ENCODE assay signal across 40 cellular contexts in genomic region chr20:62079166-62079565, GRCh38.
"Had no signal": no experiment of that assay in that cellular context is flagged by ENCODE, and none has a peak within 500 bp of the region (broad histone marks: within the 10 kb centered on the region; RNA-seq: fewer than 3 reads in every experiment).

No MANE protein-coding gene starts in this region.

- H3K4me3 Mint-ChIP-seq: activated naive CD4-positive, alpha-beta T cell treated with anti-CD3 and anti-CD28 coated beads for 36 hours; activated naive CD4-positive, alpha-beta T cell treated with anti-CD3 and anti-CD28 coated beads, Interleukin-2, amount 10 ng/mL, durations not matched to agents 7 days and 5 days; activated naive CD4-positive, alpha-beta T cell treated with anti-CD3 and anti-CD28 coated beads, Interleukin-2, amount 50 U/mL, for 24 hours; activated naive CD8-positive, alpha-beta T cell; activated naive CD8-positive, alpha-beta T cell treated with anti-CD3 and anti-CD28 coated beads for 36 hours; activated naive CD8-positive, alpha-beta T cell treated with anti-CD3 and anti-CD28 coated beads, Interleukin-2, amount 10 ng/mL, durations not matched to agents 7 days and 5 days; activated naive CD8-positive, alpha-beta T cell treated with anti-CD3 and anti-CD28 coated beads, Interleukin-2, amount 50 U/mL, for 24 hours; activated T-cell treated with anti-CD3 and anti-CD28 coated beads, Interleukin-2, amount 50 U/mL, for 24 hours; activated T-cell treated with anti-CD3 and anti-CD28 coated beads, Interleukin-2, amount 50 U/mL, for 4 hours; activated T-cell treated with anti-CD3 and anti-CD28 coated beads, Interleukin-2, amount 50 U/mL, for 72 hours; activated T-helper 1 cell treated with anti-CD3 and anti-CD28 coated beads, Interleukin-12 subunit alpha, Interleukin-12 subunit beta, Interleukin-2, Interleukin-4 antibody, amounts not matched to agents 30 ng/mL and 10 ng/mL and 1 ng/mL, durations not matched to agents 14 hours and 24 hours and 36 hours; activated T-helper 17 cell treated with anti-CD3 and anti-CD28 coated beads, Interleukin-2, amount 50 U/mL, for 72 hours; brain; central memory CD8-positive, alpha-beta T cell had no signal

- H3K4me1 Mint-ChIP-seq: activated naive CD4-positive, alpha-beta T cell treated with anti-CD3 and anti-CD28 coated beads, Interleukin-2, amount 10 ng/mL, durations not matched to agents 7 days and 5 days; activated naive CD4-positive, alpha-beta T cell treated with anti-CD3 and anti-CD28 coated beads, Interleukin-2, amount 50 U/mL, for 24 hours; activated naive CD8-positive, alpha-beta T cell treated with anti-CD3 and anti-CD28 coated beads, Interleukin-2, amount 10 ng/mL, durations not matched to agents 7 days and 5 days; activated naive CD8-positive, alpha-beta T cell treated with anti-CD3 and anti-CD28 coated beads, Interleukin-2, amount 50 U/mL, for 24 hours; activated T-helper 17 cell treated with anti-CD3 and anti-CD28 coated beads, Interleukin-2, amount 50 U/mL, for 72 hours; central memory CD8-positive, alpha-beta T cell had no signal

- ATAC-seq: activated naive CD4-positive, alpha-beta T cell treated with anti-CD3 and anti-CD28 coated beads, Interleukin-2, amount 50 U/mL, for 72 hours; activated naive CD8-positive, alpha-beta T cell treated with anti-CD3 and anti-CD28 coated beads, Interleukin-2, amount 50 U/mL, for 24 hours; activated T-cell treated with anti-CD3 and anti-CD28 coated beads, Interleukin-2, amount 50 U/mL, for 4 hours; activated T-cell treated with anti-CD3 and anti-CD28 coated beads, Interleukin-2, amount 50 U/mL, for 72 hours; activated T-helper 17 cell treated with anti-CD3 and anti-CD28 coated beads, Interleukin-2, amount 50 U/mL, for 72 hours; body of pancreas had no signal

- H3K4me3 ChIP-seq: adrenal gland, ascending aorta, body of pancreas, breast epithelium, cardiac muscle cell had no signal

- H3K36me3 ChIP-seq: adrenal gland, ascending aorta, brain microvascular endothelial cell, breast epithelium, cardiac muscle cell had no signal

- H3K27me3 Mint-ChIP-seq: activated naive CD4-positive, alpha-beta T cell treated with anti-CD3 and anti-CD28 coated beads, Interleukin-2, amount 50 U/mL, for 24 hours; activated naive CD8-positive, alpha-beta T cell; activated T-helper 17 cell treated with anti-CD3 and anti-CD28 coated beads, Interleukin-2, amount 50 U/mL, for 72 hours had no signal

- H3K27ac Mint-ChIP-seq: activated naive CD4-positive, alpha-beta T cell treated with anti-CD3 and anti-CD28 coated beads for 36 hours; activated naive CD4-positive, alpha-beta T cell treated with anti-CD3 and anti-CD28 coated beads, Interleukin-2, amount 10 ng/mL, durations not matched to agents 7 days and 5 days; activated naive CD4-positive, alpha-beta T cell treated with anti-CD3 and anti-CD28 coated beads, Interleukin-2, amount 50 U/mL, for 24 hours; activated naive CD4-positive, alpha-beta T cell treated with anti-CD3 and anti-CD28 coated beads, Interleukin-2, amount 50 U/mL, for 72 hours; activated naive CD8-positive, alpha-beta T cell; activated naive CD8-positive, alpha-beta T cell treated with anti-CD3 and anti-CD28 coated beads for 36 hours; activated naive CD8-positive, alpha-beta T cell treated with anti-CD3 and anti-CD28 coated beads, Interleukin-2, amount 10 ng/mL, durations not matched to agents 7 days and 5 days; activated naive CD8-positive, alpha-beta T cell treated with anti-CD3 and anti-CD28 coated beads, Interleukin-2, amount 50 U/mL, for 24 hours; activated T-cell treated with anti-CD3 and anti-CD28 coated beads, Interleukin-2, amount 50 U/mL, for 24 hours; activated T-cell treated with anti-CD3 and anti-CD28 coated beads, Interleukin-2, amount 50 U/mL, for 72 hours; activated T-helper 1 cell treated with anti-CD3 and anti-CD28 coated beads, Interleukin-12 subunit alpha, Interleukin-12 subunit beta, Interleukin-2, Interleukin-4 antibody, amounts not matched to agents 30 ng/mL and 10 ng/mL and 1 ng/mL, durations not matched to agents 14 hours and 24 hours and 36 hours; activated T-helper 17 cell treated with anti-CD3 and anti-CD28 coated beads, Interleukin-2, amount 50 U/mL, for 72 hours; activated T-helper 2 cell treated with anti-CD3 and anti-CD28 coated beads, Interferon-gamma antibody, Interleukin-2, Interleukin-4, amounts not matched to agents 10 μg/mL and 5 μg/mL and 100 μg/mL, durations not matched to agents 14 hours and 24 hours and 36 hours; brain had no signal

- DNase-seq: activated effector memory CD4-positive, alpha-beta T cell treated with anti-CD3 and anti-CD28 coated beads, Interleukin-2, amount 50 U/mL, for 16 hours; activated effector memory CD4-positive, alpha-beta T cell treated with Interleukin-2 at 50 U/mL for 16 hours; activated gamma-delta T cell; activated gamma-delta T cell treated with Interleukin-2 at 50 U/mL for 16 hours; activated naive CD4-positive, alpha-beta T cell; activated naive CD4-positive, alpha-beta T cell treated with anti-CD3 and anti-CD28 coated beads for 36 hours; activated naive CD4-positive, alpha-beta T cell treated with anti-CD3 and anti-CD28 coated beads, Interleukin-2, amount 10 ng/mL, durations not matched to agents 7 days and 5 days; activated naive CD4-positive, alpha-beta T cell treated with anti-CD3 and anti-CD28 coated beads, Interleukin-2, amount 50 U/mL, for 16 hours; activated naive CD4-positive, alpha-beta T cell treated with Interleukin-2 at 50 U/mL for 16 hours; activated naive CD8-positive, alpha-beta T cell treated with anti-CD3 and anti-CD28 coated beads for 36 hours; activated naive CD8-positive, alpha-beta T cell treated with anti-CD3 and anti-CD28 coated beads, Interleukin-2, amount 10 ng/mL, durations not matched to agents 7 days and 5 days; activated naive CD8-positive, alpha-beta T cell treated with anti-CD3 and anti-CD28 coated beads, Interleukin-2, amount 50 U/mL, for 24 hours; activated T-cell treated with anti-CD3 and anti-CD28 coated beads, Interleukin-2, amount 50 U/mL, for 24 hours; activated T-cell treated with anti-CD3 and anti-CD28 coated beads, Interleukin-2, amount 50 U/mL, for 4 hours; activated T-cell treated with anti-CD3 and anti-CD28 coated beads, Interleukin-2, amount 50 U/mL, for 48 hours; activated T-cell treated with anti-CD3 and anti-CD28 coated beads, Interleukin-2, amount 50 U/mL, for 72 hours; adrenal gland; amniotic stem cell; amygdala; anterior cingulate cortex; aorta; body of pancreas; brain microvascular endothelial cell; caudate nucleus; central memory CD4-positive, alpha-beta T cell; cerebellar nuclear complex had no signal

- FAIRE-seq: astrocyte, bronchial epithelial cell, colon had no signal

- H3K4me1 ChIP-seq: adrenal gland, ascending aorta, body of pancreas, breast epithelium had no signal

- H3K27me3 ChIP-seq: adrenal gland, ascending aorta, body of pancreas, brain microvascular endothelial cell, breast epithelium, cardiac muscle cell had no signal

- H3K27ac ChIP-seq: adrenal gland, ascending aorta, body of pancreas, brain microvascular endothelial cell, breast epithelium, cardiac muscle cell had no signal

- H3K9me3 Mint-ChIP-seq: activated naive CD4-positive, alpha-beta T cell treated with anti-CD3 and anti-CD28 coated beads, Interleukin-2, amount 50 U/mL, for 24 hours had no signal
